In genomic region chr21:14120091-14120734, GRCh38 we compare ENCODE assay signal across 8 cellular contexts.
DNase-seq lines count a peak whose midpoint lies in the region; ATAC-seq, FAIRE-seq and TF ChIP-seq lines count a peak whose summit lies in the region.

No MANE protein-coding gene starts in this region.

- peak; percentile 36 for TF ChIP-seq CTCF in DND-41 (IDR thresholded peaks at IDR 0.05; ENCODE audit: borderline replicate concordance, extremely low read depth, low read length, poor library complexity, severe bottlenecking)

- peaks cover 12% of the 10 kb centered on the region; the same call in 1 of the 2 replicates for H3K36me3 ChIP-seq in DND-41 (ENCODE audit: insufficient read depth, low read length)

- ATAC-seq in DND-41 (ENCODE audit: insufficient read depth, low read depth) (peak; percentile 70), HG03442 (IDR thresholded peaks at IDR 0.05; ENCODE audit: unreplicated experiment) (peak; percentile 50)
- ATAC-seq in effector memory CD8-positive, alpha-beta T cell (replicated peaks), result no peak

- no peaks in the 10 kb centered on the region for H3K4me1 ChIP-seq in DND-41 (ENCODE audit: insufficient read depth, low read length)

- H4K20me1 ChIP-seq in DND-41 (ENCODE audit: insufficient read depth, low read length), result no peaks in the 10 kb centered on the region

- H3K4me3 ChIP-seq in DND-41 (ENCODE audit: low read depth in 1 of 2, low read length in 2 of 2), result no peak overlapping the region

- no peaks in the 10 kb centered on the region for H3K27me3 Mint-ChIP-seq in effector memory CD8-positive, alpha-beta T cell

- no peak overlapping the region for H3K27ac ChIP-seq in DND-41 (ENCODE audit: low read length)

- H3K9me3 Mint-ChIP-seq in effector memory CD8-positive, alpha-beta T cell, result no peaks in the 10 kb centered on the region

- H3K4me2 ChIP-seq in DND-41 (ENCODE audit: insufficient read depth, low read length), result no peak overlapping the region

- no peak overlapping the region for H3K9ac ChIP-seq in DND-41 (ENCODE audit: low read depth, low read length)

- peaks cover 8 to 16% of the 10 kb centered on the region in 2 donors for H3K4me1 Mint-ChIP-seq in effector memory CD8-positive, alpha-beta T cell (ENCODE audit: low read depth in 2 of 2)

- no peak overlapping the region for H3K4me3 Mint-ChIP-seq in effector memory CD8-positive, alpha-beta T cell

- H3K9me3 ChIP-seq in DND-41 (ENCODE audit: insufficient read depth, low read length, severe bottlenecking), result no peaks in the 10 kb centered on the region

- H3K27ac Mint-ChIP-seq in effector memory CD8-positive, alpha-beta T cell, result no peak overlapping the region

- H3K79me2 ChIP-seq in DND-41 (ENCODE audit: insufficient read depth, low read length), result no peaks in the 10 kb centered on the region

- H3K36me3 Mint-ChIP-seq in effector memory CD8-positive, alpha-beta T cell (ENCODE audit: insufficient read depth), result peaks cover 8% of the 10 kb centered on the region

- DNase-seq in DND-41, result no peak
- peak; percentile 12 for DNase-seq in GM19239 (ENCODE audit: insufficient read length, low spot score)
- peak; percentile 74 for DNase-seq in RPMI8226
- peak in 2 of 3 experiments; percentile 9 to 36 for DNase-seq in effector memory CD8-positive, alpha-beta T cell
- DNase-seq in nucleus accumbens (lab: John Stamatoyannopoulos, UW), result peak in 29 of 56 donors; percentile 1 to 69 (median 12)
- DNase-seq in NCI-H774 (lab: John Stamatoyannopoulos, UW), result no peak
- DNase-seq in AG08396 (ENCODE audit: low spot score), result no peak

- FAIRE-seq in GM19239 (lab: Jason Lieb, UNC), result no peak

- H2AFZ ChIP-seq in DND-41 (ENCODE audit: low read depth, low read length), result no peak overlapping the region

- no peaks in the 10 kb centered on the region for H3K27me3 ChIP-seq in DND-41 (ENCODE audit: insufficient read depth, low read length, poor library complexity)

Comparison
In these comparisons a context has a peak if more than half of its experiments do, and no peak if none do; other contexts are left out.
1. DNase-seq: peak in GM19239 (single experiment), RPMI8226 (single experiment), effector memory CD8-positive, alpha-beta T cell (2 of 3) and nucleus accumbens (29 of 56); none in DND-41 (single experiment), NCI-H774 (single experiment) and AG08396 (single experiment).